In genomic region chr6:152635949-152636674, GRCh38 we compare ENCODE assay signal across 8 cellular contexts. TPM values are rescaled to one million over a fixed set of nuclear protein-coding genes. Genes with fewer than 3 reads are reported as not detected.
DNase-seq lines count a peak whose midpoint lies in the region.

No MANE protein-coding gene starts in this region.

- no peaks in the 10 kb centered on the region for H3K9me3 ChIP-seq in HAP-1

- H3K4me3 Mint-ChIP-seq in activated T-helper 2 cell treated with anti-CD3 and anti-CD28 coated beads, Interferon-gamma antibody, Interleukin-2, Interleukin-4, amounts not matched to agents 10 μg/mL and 5 μg/mL and 100 μg/mL, durations not matched to agents 14 hours and 24 hours and 36 hours (ENCODE audit: low read depth): peak overlapping the region; percentile 52

- no peaks in the 10 kb centered on the region for H3K9me3 Mint-ChIP-seq in activated T-helper 2 cell treated with anti-CD3 and anti-CD28 coated beads, Interferon-gamma antibody, Interleukin-2, Interleukin-4, amounts not matched to agents 10 μg/mL and 5 μg/mL and 100 μg/mL, durations not matched to agents 14 hours and 24 hours and 36 hours

- no peak overlapping the region for H3K27ac Mint-ChIP-seq in activated T-helper 2 cell treated with anti-CD3 and anti-CD28 coated beads, Interferon-gamma antibody, Interleukin-2, Interleukin-4, amounts not matched to agents 10 μg/mL and 5 μg/mL and 100 μg/mL, durations not matched to agents 14 hours and 24 hours and 36 hours

- H3K4me1 ChIP-seq in HAP-1: no peaks in the 10 kb centered on the region

- intact Hi-C loops in activated T-helper 2 cell treated with anti-CD3 and anti-CD28 coated beads, Interferon-gamma antibody, Interleukin-2, Interleukin-4, amounts not matched to agents 10 μg/mL and 5 μg/mL and 100 μg/mL, durations not matched to agents 14 hours and 24 hours and 36 hours (cut with micrococcal nuclease): no loop called here
- intact Hi-C loops in cardiac septum (cut with DNase I): loop anchor here (5.0 kb wide), 1 partner anchor 61 kb away; the partner anchor contains the start of gene MYCT1

- peaks cover 6% of the 10 kb centered on the region for H3K4me1 Mint-ChIP-seq in activated T-helper 2 cell treated with anti-CD3 and anti-CD28 coated beads, Interferon-gamma antibody, Interleukin-2, Interleukin-4, amounts not matched to agents 10 μg/mL and 5 μg/mL and 100 μg/mL, durations not matched to agents 14 hours and 24 hours and 36 hours (ENCODE audit: low read depth)

- peak; percentile 31 for DNase-seq in COR-L47 (lab: John Stamatoyannopoulos, UW)
- no peak for DNase-seq in HAP-1 (ENCODE audit: low spot score in 2 of 2)
- DNase-seq in activated T-helper 2 cell treated with anti-CD3 and anti-CD28 coated beads, Interferon-gamma antibody, Interleukin-2, Interleukin-4, amounts not matched to agents 10 μg/mL and 5 μg/mL and 100 μg/mL, durations not matched to agents 14 hours and 24 hours and 36 hours (ENCODE audit: low spot score): no peak
- peak; percentile 82 for DNase-seq in cardiac septum (ENCODE audit: low spot score)
- peak; percentile 77 for DNase-seq in occipital lobe (lab: John Stamatoyannopoulos, UW)
- DNase-seq in OCI-M2 (lab: John Stamatoyannopoulos, UW; ENCODE audit: unreplicated experiment): no peak
- DNase-seq in GF-D8 (lab: John Stamatoyannopoulos, UW): no peak
- DNase-seq in SIG-M5 (lab: John Stamatoyannopoulos, UW): no peak

- peaks cover 43% of the 10 kb centered on the region for H3K27me3 Mint-ChIP-seq in activated T-helper 2 cell treated with anti-CD3 and anti-CD28 coated beads, Interferon-gamma antibody, Interleukin-2, Interleukin-4, amounts not matched to agents 10 μg/mL and 5 μg/mL and 100 μg/mL, durations not matched to agents 14 hours and 24 hours and 36 hours (ENCODE audit: low read depth)

- H3K36me3 ChIP-seq in HAP-1 (replicated peaks): no peaks in the 10 kb centered on the region

- in situ Hi-C loops in HAP-1 (cut with MboI; ENCODE audit: low sequenced_read_pairs): no loop called here

- peaks cover 8% of the 10 kb centered on the region for H3K27me3 ChIP-seq in HAP-1 (ENCODE audit: low read depth)

- no peaks in the 10 kb centered on the region for H3K36me3 Mint-ChIP-seq in activated T-helper 2 cell treated with anti-CD3 and anti-CD28 coated beads, Interferon-gamma antibody, Interleukin-2, Interleukin-4, amounts not matched to agents 10 μg/mL and 5 μg/mL and 100 μg/mL, durations not matched to agents 14 hours and 24 hours and 36 hours (ENCODE audit: low read depth)

- peak overlapping the region; percentile 29 for H3K4me3 ChIP-seq in HAP-1

RNA-seq across cellular contexts. Expression of gene SYNE1, which starts 1.1 kb away (rescaled TPM):
- 14.2 and 15.2 TPM in 2 replicates for total RNA-seq in activated T-helper 2 cell treated with anti-CD3 and anti-CD28 coated beads, Interferon-gamma antibody, Interleukin-2, Interleukin-4, amounts not matched to agents 10 μg/mL and 5 μg/mL and 100 μg/mL, durations not matched to agents 14 hours and 24 hours and 36 hours
- total RNA-seq in cardiac septum (103 TPM), occipital lobe (316 TPM)

Comparison
In these comparisons a context has a peak if more than half of its experiments do, and no peak if none do; other contexts are left out.
1. DNase-seq: peak in COR-L47 (single experiment), cardiac septum (single experiment) and occipital lobe (single experiment); none in HAP-1 (0 of 2), activated T-helper 2 cell treated with anti-CD3 and anti-CD28 coated beads, Interferon-gamma antibody, Interleukin-2, Interleukin-4, amounts not matched to agents 10 μg/mL and 5 μg/mL and 100 μg/mL, durations not matched to agents 14 hours and 24 hours and 36 hours (single experiment), OCI-M2 (single experiment), GF-D8 (single experiment) and SIG-M5 (single experiment).